In genomic region chr7:21550821-21551531, GRCh38 we compare ENCODE assay signal across 20 cellular contexts. TPM values are rescaled to one million over a fixed set of nuclear protein-coding genes. Genes with fewer than 3 reads are reported as not detected.
A peak's percentile ranks its signal among the peaks of the same experiment; 100 is the strongest.
DNase-seq lines count a peak whose midpoint lies in the region; TF ChIP-seq lines count a peak whose summit lies in the region.
"Had no signal": no experiment of that assay in that cellular context is flagged by ENCODE, and none has a peak within 500 bp of the region (broad histone marks: within the 10 kb centered on the region; RNA-seq: fewer than 3 reads in every experiment).

No MANE protein-coding gene starts in this region.

- H3K27ac ChIP-seq in 22Rv1 (no peak overlapping the region), epithelial cell of prostate (peak overlapping the region; percentile 85)
- H3K27ac ChIP-seq: thyroid gland had no signal

- no peak overlapping the region for H3K27ac Mint-ChIP-seq in chondrocyte (ENCODE audit: unreplicated experiment)
- H3K27ac Mint-ChIP-seq: activated T-cell treated with anti-CD3 and anti-CD28 coated beads, Interleukin-2, amount 50 U/mL, for 72 hours; memory B cell had no signal

- no peaks in the 10 kb centered on the region for H3K4me1 Mint-ChIP-seq in chondrocyte (ENCODE audit: low read depth)
- H3K4me1 Mint-ChIP-seq: memory B cell had no signal

- TF ChIP-seq CTCF in 22Rv1 (IDR thresholded peaks at IDR 0.05) (peak; percentile 71), GM12873 (IDR thresholded peaks at IDR 0.05; ENCODE audit: insufficient read depth, low read depth, low read length, missing control alignments) (peak; percentile 5), chondrocyte (IDR thresholded peaks at IDR 0.05) (no peak)

- peaks cover 10% of the 10 kb centered on the region for H3K27me3 Mint-ChIP-seq in chondrocyte (ENCODE audit: low read depth)

- no peak overlapping the region for H3K4me3 Mint-ChIP-seq in chondrocyte (ENCODE audit: unreplicated experiment)
- H3K4me3 Mint-ChIP-seq: activated T-cell treated with anti-CD3 and anti-CD28 coated beads, Interleukin-2, amount 50 U/mL, for 72 hours; memory B cell had no signal

- peak; percentile 48 for DNase-seq in NCI-H526 treated with DMSO at 0.1 percent for 48 hours (lab: John Stamatoyannopoulos, UW)
- DNase-seq in epithelial cell of prostate (ENCODE audit: low read depth, low spot score): peak; percentile 51
- DNase-seq in SK-N-DZ (ENCODE audit: low spot score): no peak
- no peak for DNase-seq in anterior cingulate cortex (lab: John Stamatoyannopoulos, UW)
- DNase-seq in chondrocyte (ENCODE audit: low spot score): no peak
- no peak for DNase-seq in activated CD4-positive, alpha-beta T cell treated with anti-CD3 and anti-CD28 coated beads for 1 hour
- DNase-seq: activated CD4-positive, alpha-beta T cell treated with anti-CD3 and anti-CD28 coated beads, Interleukin-2, amount 50 U/mL, for 4 hours; activated T-cell treated with anti-CD3 and anti-CD28 coated beads, Interleukin-2, amount 50 U/mL, for 72 hours; caudate nucleus; effector memory CD4-positive, alpha-beta T cell; foreskin fibroblast; IMR-90; NCI-H187 treated with DMSO at 0.1 percent for 48 hours; SHP77 treated with DMSO at 0.1 percent for 48 hours; stimulated activated CD4-positive, alpha-beta T cell treated with anti-CD3 and anti-CD28 coated beads, Interleukin-2, amount 100 ng/mL, for 24 hours; stimulated activated CD8-positive, alpha-beta memory T cell treated with anti-CD3 and anti-CD28 coated beads, Interleukin-4, amount 100 ng/mL, for 48 hours had no signal

- no peaks in the 10 kb centered on the region for H3K9me3 Mint-ChIP-seq in chondrocyte (ENCODE audit: low read depth)
- H3K9me3 Mint-ChIP-seq: activated T-cell treated with anti-CD3 and anti-CD28 coated beads, Interleukin-2, amount 50 U/mL, for 72 hours; memory B cell had no signal

- no peaks in the 10 kb centered on the region for H3K36me3 Mint-ChIP-seq in chondrocyte (ENCODE audit: low read depth)
- H3K36me3 Mint-ChIP-seq: memory B cell had no signal

RNA-seq across cellular contexts. Expression of gene DNAH11, which starts 8.1 kb away (rescaled TPM):
- 0.01 TPM in 1 of 2 replicates, not detected in the other for polyA plus RNA-seq in SK-N-DZ (2014; cell fraction: cytosol; rRNA removed)
- 0.01 TPM in 1 of 2 replicates, not detected in the other for polyA plus RNA-seq in SK-N-DZ (2014; cell fraction: nucleus; rRNA removed)
- total RNA-seq in chondrocyte: 0.02 TPM in 1 of 3 replicates, not detected in the others
- total RNA-seq: IMR-90 had no signal
- polyA plus RNA-seq: IMR-90 had no signal

Comparison
In these comparisons a context has a peak if more than half of its experiments do, and no peak if none do; other contexts are left out.
1. DNase-seq: peak in NCI-H526 treated with DMSO at 0.1 percent for 48 hours (single experiment) and epithelial cell of prostate (single experiment); none in SK-N-DZ (single experiment), anterior cingulate cortex (0 of 58), chondrocyte (single experiment) and activated CD4-positive, alpha-beta T cell treated with anti-CD3 and anti-CD28 coated beads for 1 hour (single experiment).